In genomic region chr2:122210898-122211605, GRCh38 we compare ENCODE assay signal across 17 cellular contexts.
"Had no signal": no experiment of that assay in that cellular context is flagged by ENCODE, and none has a peak within 500 bp of the region (broad histone marks: within the 10 kb centered on the region; RNA-seq: fewer than 3 reads in every experiment).

No MANE protein-coding gene starts in this region.

- H3K27ac ChIP-seq: ascending aorta, cardiac muscle cell, gastroesophageal sphincter, heart right ventricle, tibial artery, uterus had no signal

- H3K27ac Mint-ChIP-seq: activated naive CD4-positive, alpha-beta T cell treated with anti-CD3 and anti-CD28 coated beads, Interleukin-2, amount 10 ng/mL, durations not matched to agents 7 days and 5 days; activated T-helper 2 cell treated with anti-CD3 and anti-CD28 coated beads, Interferon-gamma antibody, Interleukin-2, Interleukin-4, amounts not matched to agents 10 μg/mL and 5 μg/mL and 100 μg/mL, durations not matched to agents 14 hours and 24 hours and 36 hours had no signal

- DNase-seq: activated CD4-positive, CD25-positive, alpha-beta regulatory T cell treated with anti-CD3 and anti-CD28 coated beads, Interleukin-2, amount 50 U/mL, for 72 hours; activated naive CD4-positive, alpha-beta T cell treated with anti-CD3 and anti-CD28 coated beads, Interleukin-2, amount 10 ng/mL, durations not matched to agents 7 days and 5 days; activated T-cell treated with anti-CD3 and anti-CD28 coated beads, Interleukin-2, amount 50 U/mL, for 1 hour; erythroblast; heart right ventricle; left colon; midbrain; stimulated activated CD4-positive, alpha-beta T cell treated with anti-CD3 and anti-CD28 coated beads, Interleukin-12 subunit alpha, Interleukin-12 subunit beta, amount 100 ng/mL, for 4 hours; stimulated activated CD4-positive, alpha-beta T cell treated with anti-CD3 and anti-CD28 coated beads, Interleukin-2, amount 100 ng/mL, for 24 hours; T-helper 9 cell; tibial artery; uterus had no signal

- H3K4me3 ChIP-seq: ascending aorta, cardiac muscle cell, gastroesophageal sphincter, heart right ventricle, lung, tibial artery, uterus had no signal

- H3K36me3 Mint-ChIP-seq: activated naive CD4-positive, alpha-beta T cell treated with anti-CD3 and anti-CD28 coated beads, Interleukin-2, amount 10 ng/mL, durations not matched to agents 7 days and 5 days had no signal

- H3K36me3 ChIP-seq: ascending aorta, cardiac muscle cell, gastroesophageal sphincter, heart right ventricle, tibial artery, uterus had no signal

- H3K9me3 Mint-ChIP-seq: activated T-helper 2 cell treated with anti-CD3 and anti-CD28 coated beads, Interferon-gamma antibody, Interleukin-2, Interleukin-4, amounts not matched to agents 10 μg/mL and 5 μg/mL and 100 μg/mL, durations not matched to agents 14 hours and 24 hours and 36 hours had no signal

- H3K4me3 Mint-ChIP-seq: activated naive CD4-positive, alpha-beta T cell treated with anti-CD3 and anti-CD28 coated beads, Interleukin-2, amount 10 ng/mL, durations not matched to agents 7 days and 5 days had no signal

- H3K4me1 ChIP-seq: ascending aorta, gastroesophageal sphincter, heart right ventricle, tibial artery, uterus had no signal

- H3K9me3 ChIP-seq: ascending aorta, gastroesophageal sphincter, heart right ventricle, tibial artery, uterus had no signal

- H3K27me3 ChIP-seq: ascending aorta, cardiac muscle cell, gastroesophageal sphincter, tibial artery, uterus had no signal

- ATAC-seq: gastroesophageal sphincter, heart right ventricle, left colon had no signal

- H3K4me1 Mint-ChIP-seq: activated naive CD4-positive, alpha-beta T cell treated with anti-CD3 and anti-CD28 coated beads, Interleukin-2, amount 10 ng/mL, durations not matched to agents 7 days and 5 days had no signal
